11 cellular contexts compared by ENCODE assay signal in the genomic region with DNA sequence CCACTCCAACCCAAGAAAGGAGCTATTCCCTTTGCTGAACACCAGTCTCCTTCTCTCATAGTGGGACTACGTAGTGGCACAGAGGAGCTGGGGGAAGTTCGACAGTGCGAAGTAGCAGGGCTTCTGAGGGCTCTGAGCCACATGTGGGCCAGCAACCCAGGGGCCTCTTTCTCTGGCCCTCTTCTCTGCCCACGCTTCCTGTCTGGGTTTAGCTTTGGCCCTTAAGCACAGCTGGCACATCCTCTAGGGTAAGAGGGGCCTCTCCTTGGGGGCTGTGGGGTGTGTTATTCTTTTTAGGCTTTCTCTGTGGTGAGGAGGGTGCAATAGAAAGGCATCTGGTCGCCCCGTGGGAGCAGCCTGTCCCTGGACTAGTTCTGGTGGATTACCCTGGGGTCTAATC.
A peak's percentile ranks its signal among the peaks of the same experiment; 100 is the strongest.
DNase-seq lines count a peak whose midpoint lies in the region; ATAC-seq, FAIRE-seq and TF ChIP-seq lines count a peak whose summit lies in the region.
"Had no signal": no experiment of that assay in that cellular context is flagged by ENCODE, and none has a peak within 500 bp of the region (broad histone marks: within the 10 kb centered on the region; RNA-seq: fewer than 3 reads in every experiment).

No MANE protein-coding gene starts in this region.

- TF ChIP-seq EP300 in GM12878 (IDR thresholded peaks at IDR 0.05; ENCODE audit: borderline replicate concordance in 1 of 2, control insufficient read depth in 1 of 2, low read depth in 2 of 2, low read length in 2 of 2) = no peak

- 6% methylated on average over 6 of the region's 6 CpGs for WGBS in GM12878 (ENCODE audit: insufficient coverage, insufficient replicate concordance, low lambda C conversion rate, missing lambda C conversion rate)

- peak; percentile 31 for FAIRE-seq in GM12878 (lab: Jason Lieb, UNC)

- H3K4me1 ChIP-seq in GM12878 (ENCODE audit: control insufficient read depth, insufficient read depth, low read length) = peaks cover 15% of the 10 kb centered on the region
- H3K4me1 ChIP-seq in lower lobe of right lung = no peaks in the 10 kb centered on the region
- H3K4me1 ChIP-seq in foreskin keratinocyte = no peaks in the 10 kb centered on the region
- H3K4me1 ChIP-seq: parathyroid adenoma had no signal

- TF ChIP-seq CTCF in GM12878 (IDR thresholded peaks at IDR 0.05 in 2 of 3, conservative IDR thresholded peaks at IDR 0.05 in 1 of 3; ENCODE audit: control insufficient read depth in 2 of 3, extremely low read depth in 1 of 3, insufficient read depth in 1 of 3, low read depth in 3 of 3, low read length in 3 of 3) (no peak), lower lobe of right lung (IDR thresholded peaks at IDR 0.05) (no peak), foreskin keratinocyte (conservative IDR thresholded peaks at IDR 0.05) (no peak)

- peak overlapping the region; percentile 54 for H3K4me2 ChIP-seq in GM12878 (ENCODE audit: control insufficient read depth, insufficient read depth)

- POLR2A ChIA-PET in GM12878 (lab: Charles Lee) = no interaction called here

- no peak for DNase-seq in GM12878 (ENCODE audit: low read depth, low spot score)
- no peak for DNase-seq in left ventricle myocardium superior
- no peak for DNase-seq in lower lobe of right lung
- DNase-seq in posterior cingulate gyrus = no peak
- DNase-seq in foreskin keratinocyte = no peak
- DNase-seq: activated CD4-positive, CD25-positive, alpha-beta regulatory T cell; NCI-H526 treated with DMSO at 0.1 percent for 48 hours had no signal

- peak overlapping the region; percentile 25 for H3K27ac ChIP-seq in GM12878 (ENCODE audit: control insufficient read depth, insufficient read depth)
- H3K27ac ChIP-seq in lower lobe of right lung = no peak overlapping the region
- no peak overlapping the region for H3K27ac ChIP-seq in foreskin keratinocyte
- H3K27ac ChIP-seq: parathyroid adenoma had no signal

- CTCF ChIA-PET in GM12878 (lab: Yijun Ruan, JAX) = interaction anchor here (1.2 kb wide), 1 partner anchor 1328 kb away, joined by 3 read pairs; no protein-coding TSS in a partner anchor

- intact Hi-C loops in GM12878 (cut with micrococcal nuclease; ENCODE audit: unreplicated experiment) = no loop called here
- intact Hi-C loops in left ventricle myocardium superior (cut with micrococcal nuclease) = no loop called here
- intact Hi-C loops in lower lobe of right lung (cut with DNase I) = no loop called here
- intact Hi-C loops in posterior cingulate gyrus (cut with DNase I) = no loop called here

- in situ Hi-C loops in GM12878 (cut with MboI) = no loop called here

- no TSS peak for BruUV-seq in GM12878 (replicated peaks; lab: Mats Ljungman, UMichigan)

- H3K36me3 ChIP-seq in GM12878 (ENCODE audit: control insufficient read depth in 2 of 2, insufficient read depth in 2 of 2, low read length in 1 of 2) (no peaks in the 10 kb centered on the region), lower lobe of right lung (no peaks in the 10 kb centered on the region)

- SMC1A ChIA-PET in GM12878 (lab: Charles Lee; ENCODE audit: uncharacterized antibody, unreplicated experiment) = interaction anchor here (0.6 to 1.8 kb wide), 4 partner anchors 11 to 1570 kb away, joined by 3 to 5 read pairs (median 3); no protein-coding TSS in a partner anchor

- H3K4me3 ChIP-seq in GM12878 (no peak overlapping the region), lower lobe of right lung (no peak overlapping the region)

- no peaks in the 10 kb centered on the region for H3K79me2 ChIP-seq in GM12878 (ENCODE audit: control insufficient read depth, insufficient read depth, low read length)
- H3K79me2 ChIP-seq: parathyroid adenoma had no signal

- TF ChIP-seq RAD21 in GM12878 (IDR thresholded peaks at IDR 0.05; ENCODE audit: insufficient read depth, low read depth, low read length) = no peak

- peak overlapping the region; percentile 9 for H2AFZ ChIP-seq in GM12878 (ENCODE audit: control insufficient read depth, low read depth, low read length)
- H2AFZ ChIP-seq: parathyroid adenoma had no signal

- H3K27me3 ChIP-seq in GM12878 (replicated peaks in 1 of 2; ENCODE audit: control insufficient read depth in 2 of 2, insufficient read depth in 2 of 2, low read length in 1 of 2) (no peaks in the 10 kb centered on the region; a peak in 1 of 4 replicates), lower lobe of right lung (ENCODE audit: low read depth) (no peaks in the 10 kb centered on the region), foreskin keratinocyte (no peaks in the 10 kb centered on the region)

- RAD21 ChIA-PET in GM12878 (lab: Charles Lee; ENCODE audit: unreplicated experiment) = interaction anchor here (1.3 kb wide), 1 partner anchor 166 kb away, joined by 4 read pairs; no protein-coding TSS in a partner anchor

- TF ChIP-seq POLR2A in GM12878 (IDR thresholded peaks at IDR 0.05; ENCODE audit: low read depth, low read length) = 0 out of 2 replicates have a peak, but pooled peaks have one; percentile 38

- ATAC-seq in GM18498 (IDR thresholded peaks at IDR 0.05; ENCODE audit: unreplicated experiment) (peak; percentile 93), GM19455 (IDR thresholded peaks at IDR 0.05; ENCODE audit: unreplicated experiment) (peak; percentile 87), HG03159 (IDR thresholded peaks at IDR 0.05; ENCODE audit: unreplicated experiment) (peak; percentile 59), GM12878 (peak; percentile 85), left ventricle myocardium superior (no peak), lower lobe of right lung (no peak), foreskin keratinocyte (no peak)

- no peaks in the 10 kb centered on the region for H4K20me1 ChIP-seq in GM12878 (ENCODE audit: control insufficient read depth, insufficient read depth)

- no peak overlapping the region for H3K9ac ChIP-seq in GM12878 (ENCODE audit: control insufficient read depth, insufficient read depth, low read length)
- H3K9ac ChIP-seq: parathyroid adenoma had no signal

- H3K9me3 ChIP-seq in GM12878 (replicated peaks; ENCODE audit: control insufficient read depth, insufficient read depth, low read length) (no peaks in the 10 kb centered on the region), lower lobe of right lung (no peaks in the 10 kb centered on the region)

TF ChIP-seq in GM12878, 131 proteins besides CTCF, POLR2A, EP300 and RAD21:
- no peak for TF ChIP-seq CHD4 (IDR thresholded peaks at IDR 0.05)
- peak in 1 of 2 experiments; percentile 77; a peak in 2 of 3 replicates for TF ChIP-seq EGR1 (IDR thresholded peaks at IDR 0.05; ENCODE audit: borderline replicate concordance in 1 of 2, low read depth in 2 of 2, low read length in 2 of 2)
- TF ChIP-seq RUNX3 (IDR thresholded peaks at IDR 0.05; ENCODE audit: low read length) = peak; percentile 60
- TF ChIP-seq SP1 (IDR thresholded peaks at IDR 0.05; ENCODE audit: low read depth, low read length) = peak; percentile 58

Comparison
In these comparisons a context has a peak if more than half of its experiments do, and no peak if none do; other contexts are left out.
1. ATAC-seq: peak in GM18498 (single experiment), GM19455 (single experiment), HG03159 (single experiment) and GM12878 (single experiment); none in left ventricle myocardium superior (single experiment), lower lobe of right lung (0 of 2) and foreskin keratinocyte (single experiment).